Comparison of ENCODE assay signal across 28 cellular contexts in the genomic region with DNA sequence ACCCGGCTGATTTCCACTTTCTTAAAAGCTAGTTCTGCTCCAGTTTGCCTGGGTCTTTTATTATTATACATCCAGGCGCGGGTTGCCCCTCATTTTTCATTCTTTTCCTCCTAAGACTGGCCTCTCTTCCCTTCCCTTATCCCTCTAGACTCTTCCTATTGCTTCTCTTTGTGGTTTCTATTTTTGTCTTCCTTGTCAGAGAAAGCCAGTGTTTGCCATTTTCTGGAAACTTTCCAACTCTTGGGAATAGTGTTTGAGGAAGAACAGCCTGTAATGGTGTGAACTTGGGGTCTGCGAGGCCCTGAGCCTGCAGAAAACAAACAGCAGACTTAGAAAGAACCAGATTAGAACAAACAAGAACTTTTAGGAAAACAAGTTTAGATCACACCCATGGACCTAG. TPM values are rescaled to one million over a fixed set of nuclear protein-coding genes. Genes with fewer than 3 reads are reported as not detected.
DNase-seq lines count a peak whose midpoint lies in the region; ATAC-seq, FAIRE-seq and TF ChIP-seq lines count a peak whose summit lies in the region.
"Had no signal": no experiment of that assay in that cellular context is flagged by ENCODE, and none has a peak within 500 bp of the region (broad histone marks: within the 10 kb centered on the region; RNA-seq: fewer than 3 reads in every experiment).

No MANE protein-coding gene starts in this region.

- no peaks in the 10 kb centered on the region for H3K79me2 ChIP-seq in Loucy (ENCODE audit: insufficient read depth, low read length)

- peak overlapping the region; percentile 9 for H3K4me2 ChIP-seq in Loucy (ENCODE audit: low read depth, low read length, poor library complexity, severe bottlenecking)

- no peak overlapping the region for H2AFZ ChIP-seq in Loucy (ENCODE audit: low read length)

- ATAC-seq in left lung: no peak
- ATAC-seq in effector memory CD8-positive, alpha-beta T cell (replicated peaks): no peak
- ATAC-seq in HG02870 (IDR thresholded peaks at IDR 0.05; ENCODE audit: unreplicated experiment): no peak
- ATAC-seq: gastroesophageal sphincter; Panc1; stimulated activated naive CD8-positive, alpha-beta T cell treated with anti-CD3 and anti-CD28 coated beads, Interleukin-15, Interleukin-2, amounts not matched to agents 100 U/mL and 50 U/mL, for 24 hours; T-helper 17 cell had no signal

- H3K9ac ChIP-seq in Loucy (ENCODE audit: low read depth, low read length, poor library complexity, severe bottlenecking): no peak overlapping the region

- H3K4me3 Mint-ChIP-seq in brain: peak overlapping the region in 4 of 5 experiments; percentile 2 to 70 (median 38)
- H3K4me3 Mint-ChIP-seq in effector memory CD8-positive, alpha-beta T cell: no peak overlapping the region
- H3K4me3 Mint-ChIP-seq: activated CD4-positive, alpha-beta memory T cell treated with anti-CD3 and anti-CD28 coated beads for 36 hours; central memory CD8-positive, alpha-beta T cell; T-helper 17 cell had no signal

- no peaks in the 10 kb centered on the region for H3K9me3 Mint-ChIP-seq in brain
- no peaks in the 10 kb centered on the region for H3K9me3 Mint-ChIP-seq in effector memory CD8-positive, alpha-beta T cell
- H3K9me3 Mint-ChIP-seq: activated CD4-positive, alpha-beta memory T cell treated with anti-CD3 and anti-CD28 coated beads for 36 hours; central memory CD8-positive, alpha-beta T cell had no signal

- intact Hi-C loops in left lung (cut with DNase I): no loop called here

- H3K36me3 Mint-ChIP-seq in brain: no peaks in the 10 kb centered on the region
- no peaks in the 10 kb centered on the region for H3K36me3 Mint-ChIP-seq in effector memory CD8-positive, alpha-beta T cell (ENCODE audit: insufficient read depth)
- H3K36me3 Mint-ChIP-seq: activated CD4-positive, alpha-beta memory T cell treated with anti-CD3 and anti-CD28 coated beads for 36 hours had no signal

- no peaks in the 10 kb centered on the region for H4K20me1 ChIP-seq in Loucy (ENCODE audit: insufficient read depth, low read length, poor library complexity, severe bottlenecking)

- H3K27ac ChIP-seq in left lung (peak overlapping the region; percentile 7 to 51), neutrophil (peak overlapping the region; percentile 56)
- H3K27ac ChIP-seq: esophagus muscularis mucosa, gastroesophageal sphincter, SJSA1, WERI-Rb-1 had no signal

- no peak for TF ChIP-seq POLR2A in GM12892 (IDR thresholded peaks at IDR 0.05; ENCODE audit: low read depth, low read length)

- H3K9me3 ChIP-seq in Loucy (ENCODE audit: insufficient read depth, low read depth, low read length) (no peaks in the 10 kb centered on the region), left lung (no peaks in the 10 kb centered on the region), neutrophil (no peaks in the 10 kb centered on the region)
- H3K9me3 ChIP-seq: esophagus muscularis mucosa, gastroesophageal sphincter, SJSA1, tibial nerve had no signal

- no peak for FAIRE-seq in GM12892 (lab: Jason Lieb, UNC)

- TF ChIP-seq CTCF in Loucy (conservative IDR thresholded peaks at IDR 0.05; ENCODE audit: low read length): no peak
- TF ChIP-seq CTCF in brain (conservative IDR thresholded peaks at IDR 0.05): no peak
- no peak for TF ChIP-seq CTCF in left lung (IDR thresholded peaks at IDR 0.05)
- no peak for TF ChIP-seq CTCF in neutrophil (IDR thresholded peaks at IDR 0.05)

- H3K36me3 ChIP-seq in Loucy (ENCODE audit: insufficient read depth, low read length) (no peaks in the 10 kb centered on the region), left lung (no peaks in the 10 kb centered on the region), neutrophil (peaks cover 11% of the 10 kb centered on the region)
- H3K36me3 ChIP-seq: esophagus muscularis mucosa, gastroesophageal sphincter, SJSA1, tibial nerve, WERI-Rb-1 had no signal

- peaks cover 40% of the 10 kb centered on the region for H3K4me1 Mint-ChIP-seq in brain
- peaks cover 0 to 3% of the 10 kb centered on the region in 2 donors for H3K4me1 Mint-ChIP-seq in effector memory CD8-positive, alpha-beta T cell (ENCODE audit: low read depth in 2 of 2)

- no peaks in the 10 kb centered on the region for H3K9me2 ChIP-seq in Loucy (replicated peaks; ENCODE audit: low read depth, low read length)

- DNase-seq in left lung: no peak
- no peak for DNase-seq in effector memory CD8-positive, alpha-beta T cell
- DNase-seq in NCI-H2081 treated with DMSO at 0.1 percent for 48 hours (lab: John Stamatoyannopoulos, UW): no peak
- DNase-seq in GM12892 (ENCODE audit: insufficient read length): no peak
- DNase-seq: activated CD4-positive, alpha-beta memory T cell treated with anti-CD3 and anti-CD28 coated beads for 36 hours; activated naive CD4-positive, alpha-beta T cell; DMS79 treated with DMSO at 0.1 percent for 48 hours; effector CD8-positive, alpha-beta T cell; HCEC 1CT; NCI-H1105; NCI-H2081; NCI-H446; stimulated activated CD4-positive, alpha-beta T cell treated with anti-CD3 and anti-CD28 coated beads, Interleukin-2, amount 100 ng/mL, for 24 hours; stimulated activated naive CD8-positive, alpha-beta T cell treated with anti-CD3 and anti-CD28 coated beads, Interleukin-15, Interleukin-2, amounts not matched to agents 100 U/mL and 50 U/mL, for 24 hours; T-helper 17 cell; WERI-Rb-1 had no signal

- H3K4me1 ChIP-seq in Loucy (ENCODE audit: insufficient read depth, low read length, poor library complexity, severe bottlenecking): peaks cover 28% of the 10 kb centered on the region
- H3K4me1 ChIP-seq in left lung: peaks cover 0 to 28% of the 10 kb centered on the region in 2 donors
- peaks cover 34 to 38% of the 10 kb centered on the region in 2 experiments for H3K4me1 ChIP-seq in neutrophil (ENCODE audit: control insufficient read depth in 1 of 2, insufficient read depth in 1 of 2, low read depth in 1 of 2, low read length in 1 of 2)
- H3K4me1 ChIP-seq: SJSA1 had no signal

- H3F3A ChIP-seq in Loucy (ENCODE audit: low read depth): no peaks in the 10 kb centered on the region

- H3K27me3 ChIP-seq in Loucy (ENCODE audit: insufficient read depth, low read length, poor library complexity, severe bottlenecking) (no peaks in the 10 kb centered on the region), left lung (no peaks in the 10 kb centered on the region), neutrophil (no peaks in the 10 kb centered on the region)
- H3K27me3 ChIP-seq: esophagus muscularis mucosa, gastroesophageal sphincter, tibial nerve had no signal

- no peaks in the 10 kb centered on the region for H3K27me3 Mint-ChIP-seq in brain
- peaks cover 16 to 28% of the 10 kb centered on the region in 2 donors for H3K27me3 Mint-ChIP-seq in effector memory CD8-positive, alpha-beta T cell

- H3K27ac Mint-ChIP-seq in brain: peak overlapping the region; percentile 2 to 88 (median 51)
- H3K27ac Mint-ChIP-seq in effector memory CD8-positive, alpha-beta T cell: no peak overlapping the region
- H3K27ac Mint-ChIP-seq: activated CD4-positive, alpha-beta memory T cell treated with anti-CD3 and anti-CD28 coated beads for 36 hours; T-helper 17 cell had no signal

- no peak overlapping the region for H3K4me3 ChIP-seq in Loucy (ENCODE audit: low read length, poor library complexity, severe bottlenecking)
- H3K4me3 ChIP-seq in left lung: no peak overlapping the region
- H3K4me3 ChIP-seq in neutrophil (ENCODE audit: low read depth in 1 of 2, low read length in 1 of 2): no peak overlapping the region
- H3K4me3 ChIP-seq: esophagus muscularis mucosa, gastroesophageal sphincter, SJSA1, tibial nerve had no signal

RNA-seq across cellular contexts. Expression of a gene that starts 15.6 kb away (rescaled TPM):
- polyA plus RNA-seq in brain (ENCODE audit: insufficient read depth, low read depth, low replicate concordance): not detected
- not detected for total RNA-seq in left lung
- not detected for polyA plus RNA-seq in GM12892 (2012; ENCODE audit: missing spikeins)
- total RNA-seq: activated CD4-positive, alpha-beta memory T cell treated with anti-CD3 and anti-CD28 coated beads for 36 hours; esophagus muscularis mucosa; gastroesophageal sphincter; posterior vena cava; SJSA1; skeletal muscle tissue; T-helper 17 cell; tibial nerve had no signal

RNA-seq across cellular contexts. Expression of a gene that starts 37.2 kb away (rescaled TPM):
- 9.9 TPM for polyA plus RNA-seq in brain (ENCODE audit: insufficient read depth, low read depth, low replicate concordance)
- total RNA-seq in left lung: 10 to 100 TPM; 11.0 to 13.1 TPM
- 17.4 TPM for polyA plus RNA-seq in GM12892 (2012; ENCODE audit: missing spikeins)

Comparison
In these comparisons a context has a peak if more than half of its experiments do, and no peak if none do; other contexts are left out.
1. H3K27ac Mint-ChIP-seq: peak in brain (5 of 5); none in effector memory CD8-positive, alpha-beta T cell (0 of 2).
2. H3K4me3 Mint-ChIP-seq: peak in brain (4 of 5); none in effector memory CD8-positive, alpha-beta T cell (0 of 2).